In the genomic region with DNA sequence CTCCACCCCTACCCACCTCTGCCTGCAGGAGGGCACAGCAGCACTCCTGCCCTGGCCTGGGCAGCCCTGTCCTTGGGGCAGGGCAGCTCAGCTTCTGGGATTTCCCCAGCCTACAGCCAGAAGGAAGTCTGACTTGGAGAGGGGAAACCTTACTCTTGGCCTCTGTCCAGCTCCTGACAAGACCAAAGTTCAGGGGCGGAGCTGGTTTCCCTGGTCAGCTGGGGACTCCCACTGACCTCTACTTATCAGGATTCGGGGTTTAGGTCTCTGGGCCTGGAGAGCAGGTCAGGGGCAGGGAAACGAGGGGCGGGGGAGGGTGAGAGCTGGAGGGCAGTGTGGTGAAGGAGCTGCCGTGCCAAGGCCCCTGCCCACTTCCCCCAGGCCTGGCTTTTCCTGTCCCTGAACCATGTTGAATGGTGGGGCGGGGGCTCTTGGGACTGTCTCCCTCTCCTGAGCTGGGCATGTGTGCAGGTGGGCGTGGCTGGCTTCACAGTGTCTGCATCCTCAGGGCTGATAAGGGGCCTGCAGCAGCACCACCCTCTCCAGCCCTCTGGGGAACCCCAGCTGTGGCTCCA, we compare ENCODE assay signal across 11 cellular contexts. TPM values are rescaled to one million over a fixed set of nuclear protein-coding genes. Genes with fewer than 3 reads are reported as not detected.
DNase-seq lines count a peak whose midpoint lies in the region; ATAC-seq, FAIRE-seq and TF ChIP-seq lines count a peak whose summit lies in the region.
"Had no signal": no experiment of that assay in that cellular context is flagged by ENCODE, and none has a peak within 500 bp of the region (broad histone marks: within the 10 kb centered on the region; RNA-seq: fewer than 3 reads in every experiment).

No MANE protein-coding gene starts in this region.

- H3K9ac ChIP-seq in PC-3 (ENCODE audit: low read length) (no peak overlapping the region), mucosa of rectum (ENCODE audit: low read depth in 1 of 2, low read length in 2 of 2) (peak overlapping the region in 1 of 2 donors; percentile 49)

- H3K79me2 ChIP-seq in PC-3 (ENCODE audit: low read length), result no peaks in the 10 kb centered on the region

- no peaks in the 10 kb centered on the region for H4K20me1 ChIP-seq in PC-3 (ENCODE audit: low read length)

- 0 out of 2 replicates have a peak overlapping the region, but pooled peaks have one; percentile 23 for H2AFZ ChIP-seq in PC-3 (ENCODE audit: low read length)

- H3K36me3 ChIP-seq in PC-3 (ENCODE audit: low read depth, low read length) (no peaks in the 10 kb centered on the region), mucosa of rectum (ENCODE audit: control insufficient read depth in 2 of 2, insufficient read depth in 2 of 2, low read length in 2 of 2) (no peaks in the 10 kb centered on the region)

- no TSS peak for BruUV-seq in PC-3 (replicated peaks; lab: Mats Ljungman, UMichigan)

- H3K9me3 ChIP-seq in PC-3 (ENCODE audit: low read length) (no peaks in the 10 kb centered on the region), mucosa of rectum (ENCODE audit: control insufficient read depth in 2 of 2, low read length in 2 of 2) (no peaks in the 10 kb centered on the region)

- H3K4me3 ChIP-seq in PC-3 (ENCODE audit: low read length) (no peak overlapping the region), epithelial cell of esophagus (ENCODE audit: low read length) (no peak overlapping the region), mucosa of rectum (ENCODE audit: low read length in 2 of 2) (peak overlapping the region; percentile 20 to 22)

- POLR2A ChIA-PET in PC-3 (lab: Charles Lee; ENCODE audit: unreplicated experiment), result interaction anchor here (0.6 to 0.7 kb wide), 2 partner anchors 16 to 159 kb away, joined by 4 read pairs; no protein-coding TSS in a partner anchor

- H3K27ac ChIP-seq in PC-3 (ENCODE audit: low read length) (no peak overlapping the region), mucosa of rectum (ENCODE audit: low read depth in 2 of 2, low read length in 2 of 2) (peak overlapping the region; percentile 84 to 88)

- H3K4me2 ChIP-seq in PC-3 (ENCODE audit: low read length), result peak overlapping the region; percentile 85; the same call in 1 of the 2 replicates

- DNase-seq in CMK (ENCODE audit: low read depth), result peak; percentile 70
- peak; percentile 43 for DNase-seq in PC-3
- DNase-seq in epithelial cell of esophagus (ENCODE audit: low read depth), result peak; percentile 47
- no peak for DNase-seq in NCI-H2029 treated with DMSO at 0.1 percent for 48 hours (lab: John Stamatoyannopoulos, UW)
- no peak for DNase-seq in SKM-1 (lab: John Stamatoyannopoulos, UW; ENCODE audit: unreplicated experiment)
- DNase-seq in GM12891 (ENCODE audit: insufficient read length, low spot score), result no peak
- DNase-seq: activated gamma-delta T cell treated with Interleukin-2 at 50 U/mL for 16 hours, NCI-H748 treated with DMSO at 0.1 percent for 48 hours had no signal

- TF ChIP-seq CTCF in PC-3 (conservative IDR thresholded peaks at IDR 0.05; ENCODE audit: low read depth, low read length) (no peak), epithelial cell of esophagus (IDR thresholded peaks at IDR 0.05; ENCODE audit: insufficient read depth, low read depth, low read length, missing control alignments) (no peak)

- intact Hi-C loops in PC-3 (cut with micrococcal nuclease), result no loop called here

- ATAC-seq in PC-3 (peak; percentile 31), HG03135 (IDR thresholded peaks at IDR 0.05; ENCODE audit: unreplicated experiment) (no peak)

- CTCF ChIA-PET in PC-3 (lab: Charles Lee), result interaction anchor here (4.1 kb wide), 1 partner anchor 65 kb away, joined by 72 read pairs; no protein-coding TSS in a partner anchor

- H3K27me3 ChIP-seq in PC-3 (ENCODE audit: low read length) (peaks cover 35% of the 10 kb centered on the region), mucosa of rectum (ENCODE audit: control insufficient read depth in 2 of 2, insufficient read depth in 2 of 2, low read length in 2 of 2) (peaks cover 0 to 4% of the 10 kb centered on the region in 2 donors)

- FAIRE-seq in GM12891 (lab: Jason Lieb, UNC), result no peak

- H3K4me1 ChIP-seq in PC-3 (ENCODE audit: insufficient read depth, low read length) (peaks cover 11% of the 10 kb centered on the region), mucosa of rectum (ENCODE audit: control insufficient read depth in 2 of 2, insufficient read depth in 2 of 2, low read length in 2 of 2) (peaks cover 22 to 24% of the 10 kb centered on the region in 2 donors)

- no peaks in the 10 kb centered on the region for H3F3A ChIP-seq in PC-3 (ENCODE audit: low read length, unreplicated experiment)

- TF ChIP-seq POLR2A in GM12891 (IDR thresholded peaks at IDR 0.05; ENCODE audit: low read depth, low read length), result no peak

- H3K9me2 ChIP-seq in PC-3 (replicated peaks; ENCODE audit: low read length), result no peaks in the 10 kb centered on the region

TF ChIP-seq in GM12891, 5 proteins besides CTCF, POLR2A, EP300 and RAD21:
- no peak for TF ChIP-seq POLR2AphosphoS5 (IDR thresholded peaks at IDR 0.05; ENCODE audit: low read depth, low read length)
TF ChIP-seq in GM12891: peak in this region for 0.

RNA-seq across cellular contexts. Expression of gene ETV3, which starts 16.8 kb away (rescaled TPM):
- total RNA-seq in PC-3 (2014; rRNA removed), result 10.1 and 12.2 TPM in 2 replicates
- polyA plus RNA-seq in GM12891 (2012; ENCODE audit: low read depth, missing spikeins), result 7.4 TPM

RNA-seq across cellular contexts. Expression of gene ETV3L, which starts 55.4 kb away (rescaled TPM):
- total RNA-seq in PC-3 (2014; rRNA removed), result not detected in 2 replicates
- polyA plus RNA-seq in GM12891 (2012; ENCODE audit: low read depth, missing spikeins), result 1.3 TPM
- total RNA-seq: G401 had no signal

Comparison
In these comparisons a context has a peak if more than half of its experiments do, and no peak if none do; other contexts are left out.
1. DNase-seq: peak in CMK (single experiment), PC-3 (single experiment) and epithelial cell of esophagus (single experiment); none in NCI-H2029 treated with DMSO at 0.1 percent for 48 hours (single experiment), SKM-1 (single experiment) and GM12891 (single experiment).
2. H3K4me3 ChIP-seq: peak in mucosa of rectum (2 of 2); none in PC-3 (single experiment) and epithelial cell of esophagus (single experiment).